Comparison of ENCODE assay signal across 1 cellular context in genomic region chr9:136482793-136483588, GRCh38.
TF ChIP-seq lines count a peak whose summit lies in the region.

A gene with protein sequence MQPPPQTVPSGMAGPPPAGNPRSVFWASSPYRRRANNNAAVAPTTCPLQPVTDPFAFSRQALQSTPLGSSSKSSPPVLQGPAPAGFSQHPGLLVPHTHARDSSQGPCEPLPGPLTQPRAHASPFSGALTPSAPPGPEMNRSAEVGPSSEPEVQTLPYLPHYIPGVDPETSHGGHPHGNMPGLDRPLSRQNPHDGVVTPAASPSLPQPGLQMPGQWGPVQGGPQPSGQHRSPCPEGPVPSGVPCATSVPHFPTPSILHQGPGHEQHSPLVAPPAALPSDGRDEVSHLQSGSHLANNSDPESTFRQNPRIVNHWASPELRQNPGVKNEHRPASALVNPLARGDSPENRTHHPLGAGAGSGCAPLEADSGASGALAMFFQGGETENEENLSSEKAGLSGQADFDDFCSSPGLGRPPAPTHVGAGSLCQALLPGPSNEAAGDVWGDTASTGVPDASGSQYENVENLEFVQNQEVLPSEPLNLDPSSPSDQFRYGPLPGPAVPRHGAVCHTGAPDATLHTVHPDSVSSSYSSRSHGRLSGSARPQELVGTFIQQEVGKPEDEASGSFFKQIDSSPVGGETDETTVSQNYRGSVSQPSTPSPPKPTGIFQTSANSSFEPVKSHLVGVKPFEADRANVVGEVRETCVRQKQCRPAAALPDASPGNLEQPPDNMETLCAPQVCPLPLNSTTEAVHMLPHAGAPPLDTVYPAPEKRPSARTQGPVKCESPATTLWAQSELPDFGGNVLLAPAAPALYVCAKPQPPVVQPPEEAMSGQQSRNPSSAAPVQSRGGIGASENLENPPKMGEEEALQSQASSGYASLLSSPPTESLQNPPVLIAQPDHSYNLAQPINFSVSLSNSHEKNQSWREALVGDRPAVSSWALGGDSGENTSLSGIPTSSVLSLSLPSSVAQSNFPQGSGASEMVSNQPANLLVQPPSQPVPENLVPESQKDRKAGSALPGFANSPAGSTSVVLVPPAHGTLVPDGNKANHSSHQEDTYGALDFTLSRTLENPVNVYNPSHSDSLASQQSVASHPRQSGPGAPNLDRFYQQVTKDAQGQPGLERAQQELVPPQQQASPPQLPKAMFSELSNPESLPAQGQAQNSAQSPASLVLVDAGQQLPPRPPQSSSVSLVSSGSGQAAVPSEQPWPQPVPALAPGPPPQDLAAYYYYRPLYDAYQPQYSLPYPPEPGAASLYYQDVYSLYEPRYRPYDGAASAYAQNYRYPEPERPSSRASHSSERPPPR (N-terminal part only) (minus strand): TSS chr9:136483040. CDS start chr9:136477615, 5,425 bp downstream.

TF ChIP-seq in K562, 482 proteins besides CTCF, POLR2A, EP300 and RAD21 (continued from another document and continues in another):
- TF ChIP-seq NONO (IDR thresholded peaks at IDR 0.05; ENCODE audit: low read depth in 2 of 2, low read length in 1 of 2): peak; percentile 53 to 84; a peak in 3 of 4 replicates
- no peak for TF ChIP-seq CHCHD3 (CRISPR knock-in tag; IDR thresholded peaks at IDR 0.05)
- no peak for TF ChIP-seq KLF10 (CRISPR knock-in tag; IDR thresholded peaks at IDR 0.05)
- no peak for TF ChIP-seq ZNF354B (CRISPR knock-in tag; IDR thresholded peaks at IDR 0.05)
- TF ChIP-seq ZBTB26 (CRISPR knock-in tag; IDR thresholded peaks at IDR 0.05): no peak
- no peak for TF ChIP-seq SOX6 (IDR thresholded peaks at IDR 0.05)
- no peak for TF ChIP-seq ZNF121 (CRISPR knock-in tag; conservative IDR thresholded peaks at IDR 0.05)
- peak; percentile 57; the same call in 1 of the 2 replicates for TF ChIP-seq ERF (CRISPR knock-in tag; IDR thresholded peaks at IDR 0.05)
- TF ChIP-seq CBX8 (IDR thresholded peaks at IDR 0.05; ENCODE audit: borderline replicate concordance, extremely low read depth, low read depth, low read length, poor library complexity, severe bottlenecking): no peak
- TF ChIP-seq NFIC (IDR thresholded peaks at IDR 0.05): peak; percentile 36; the same call in 1 of the 2 replicates
- peak; percentile 86 for TF ChIP-seq POLR2AphosphoS5 (IDR thresholded peaks at IDR 0.05; ENCODE audit: control insufficient read depth, insufficient read depth, low read depth, low read length)
- TF ChIP-seq NKRF (IDR thresholded peaks at IDR 0.05; ENCODE audit: borderline replicate concordance): no peak
- TF ChIP-seq PRDM10 (IDR thresholded peaks at IDR 0.05; ENCODE audit: partially characterized antibody): no peak
- no peak for TF ChIP-seq SETDB1 (IDR thresholded peaks at IDR 0.05; ENCODE audit: low read length)
- no peak for TF ChIP-seq E2F3 (CRISPR knock-in tag; IDR thresholded peaks at IDR 0.05)
- TF ChIP-seq ZNF133 (CRISPR knock-in tag; IDR thresholded peaks at IDR 0.05): no peak
- no peak for TF ChIP-seq DMBX1 (CRISPR knock-in tag; IDR thresholded peaks at IDR 0.05; ENCODE audit: borderline replicate concordance)
- no peak for TF ChIP-seq PCBP1 (IDR thresholded peaks at IDR 0.05; ENCODE audit: low read depth, low read length, poor library complexity, severe bottlenecking)
- no peak for TF ChIP-seq NFATC3 (IDR thresholded peaks at IDR 0.05)
- TF ChIP-seq NR2F6 (CRISPR knock-in tag; IDR thresholded peaks at IDR 0.05): no peak
- TF ChIP-seq SIN3B (IDR thresholded peaks at IDR 0.05; ENCODE audit: low read depth): peak; percentile 96
- no peak for TF ChIP-seq ZNF57 (CRISPR knock-in tag; IDR thresholded peaks at IDR 0.05)
- TF ChIP-seq RFX7 (CRISPR knock-in tag; IDR thresholded peaks at IDR 0.05): no peak
- TF ChIP-seq NR2C1 (IDR thresholded peaks at IDR 0.05): no peak
- no peak for TF ChIP-seq NR2C1 (tag; IDR thresholded peaks at IDR 0.05)
- TF ChIP-seq, protein P1, sequence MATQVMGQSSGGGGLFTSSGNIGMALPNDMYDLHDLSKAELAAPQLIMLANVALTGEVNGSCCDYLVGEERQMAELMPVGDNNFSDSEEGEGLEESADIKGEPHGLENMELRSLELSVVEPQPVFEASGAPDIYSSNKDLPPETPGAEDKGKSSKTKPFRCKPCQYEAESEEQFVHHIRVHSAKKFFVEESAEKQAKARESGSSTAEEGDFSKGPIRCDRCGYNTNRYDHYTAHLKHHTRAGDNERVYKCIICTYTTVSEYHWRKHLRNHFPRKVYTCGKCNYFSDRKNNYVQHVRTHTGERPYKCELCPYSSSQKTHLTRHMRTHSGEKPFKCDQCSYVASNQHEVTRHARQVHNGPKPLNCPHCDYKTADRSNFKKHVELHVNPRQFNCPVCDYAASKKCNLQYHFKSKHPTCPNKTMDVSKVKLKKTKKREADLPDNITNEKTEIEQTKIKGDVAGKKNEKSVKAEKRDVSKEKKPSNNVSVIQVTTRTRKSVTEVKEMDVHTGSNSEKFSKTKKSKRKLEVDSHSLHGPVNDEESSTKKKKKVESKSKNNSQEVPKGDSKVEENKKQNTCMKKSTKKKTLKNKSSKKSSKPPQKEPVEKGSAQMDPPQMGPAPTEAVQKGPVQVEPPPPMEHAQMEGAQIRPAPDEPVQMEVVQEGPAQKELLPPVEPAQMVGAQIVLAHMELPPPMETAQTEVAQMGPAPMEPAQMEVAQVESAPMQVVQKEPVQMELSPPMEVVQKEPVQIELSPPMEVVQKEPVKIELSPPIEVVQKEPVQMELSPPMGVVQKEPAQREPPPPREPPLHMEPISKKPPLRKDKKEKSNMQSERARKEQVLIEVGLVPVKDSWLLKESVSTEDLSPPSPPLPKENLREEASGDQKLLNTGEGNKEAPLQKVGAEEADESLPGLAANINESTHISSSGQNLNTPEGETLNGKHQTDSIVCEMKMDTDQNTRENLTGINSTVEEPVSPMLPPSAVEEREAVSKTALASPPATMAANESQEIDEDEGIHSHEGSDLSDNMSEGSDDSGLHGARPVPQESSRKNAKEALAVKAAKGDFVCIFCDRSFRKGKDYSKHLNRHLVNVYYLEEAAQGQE (CRISPR knock-in tag; IDR thresholded peaks at IDR 0.05; ENCODE audit: low read depth): 0 out of 2 replicates have a peak, but pooled peaks have one; percentile 46
- TF ChIP-seq, protein P2, sequence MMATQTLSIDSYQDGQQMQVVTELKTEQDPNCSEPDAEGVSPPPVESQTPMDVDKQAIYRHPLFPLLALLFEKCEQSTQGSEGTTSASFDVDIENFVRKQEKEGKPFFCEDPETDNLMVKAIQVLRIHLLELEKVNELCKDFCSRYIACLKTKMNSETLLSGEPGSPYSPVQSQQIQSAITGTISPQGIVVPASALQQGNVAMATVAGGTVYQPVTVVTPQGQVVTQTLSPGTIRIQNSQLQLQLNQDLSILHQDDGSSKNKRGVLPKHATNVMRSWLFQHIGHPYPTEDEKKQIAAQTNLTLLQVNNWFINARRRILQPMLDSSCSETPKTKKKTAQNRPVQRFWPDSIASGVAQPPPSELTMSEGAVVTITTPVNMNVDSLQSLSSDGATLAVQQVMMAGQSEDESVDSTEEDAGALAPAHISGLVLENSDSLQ (IDR thresholded peaks at IDR 0.05): peak; percentile 69
- no peak; the same call in 1 of the 2 replicates for TF ChIP-seq ZSCAN32 (CRISPR knock-in tag; IDR thresholded peaks at IDR 0.05)
- no peak for TF ChIP-seq HMBOX1 (IDR thresholded peaks at IDR 0.05)
- TF ChIP-seq ATF6 (CRISPR knock-in tag; IDR thresholded peaks at IDR 0.05): no peak
- TF ChIP-seq HES1 (IDR thresholded peaks at IDR 0.05; ENCODE audit: low read depth): no peak
- TF ChIP-seq EGR1 (conservative IDR thresholded peaks at IDR 0.05): no peak; the same call in 1 of the 2 replicates
